ENCODE assay signal across 1 cellular context in genomic region chr1:176206961-176207902, GRCh38.
TF ChIP-seq lines count a peak whose summit lies in the region.

Gene COP1 (minus strand): TSS chr1:176207286. CDS start chr1:176206978, 308 bp downstream.

TF ChIP-seq in GM12878, 131 proteins besides CTCF, POLR2A, EP300 and RAD21 (continued from another document and continues in another):
- no peak for TF ChIP-seq REST (IDR thresholded peaks at IDR 0.05; ENCODE audit: low read depth, low read length)
- TF ChIP-seq IRF5 (IDR thresholded peaks at IDR 0.05; ENCODE audit: borderline replicate concordance), result no peak
- TF ChIP-seq SP1 (IDR thresholded peaks at IDR 0.05; ENCODE audit: low read depth, low read length), result no peak
- TF ChIP-seq PKNOX1 (IDR thresholded peaks at IDR 0.05), result peak; percentile 74; the same call in 1 of the 2 replicates
- TF ChIP-seq NR2C2 (IDR thresholded peaks at IDR 0.05; ENCODE audit: borderline replicate concordance, control insufficient read depth, insufficient read length, low read depth), result no peak
- no peak for TF ChIP-seq FOS (IDR thresholded peaks at IDR 0.05; ENCODE audit: borderline replicate concordance, extremely low read depth, insufficient read length)
- no peak for TF ChIP-seq BCLAF1 (IDR thresholded peaks at IDR 0.05)
- TF ChIP-seq FOXK2 (IDR thresholded peaks at IDR 0.05), result no peak
- TF ChIP-seq HDAC2 (IDR thresholded peaks at IDR 0.05), result no peak
- TF ChIP-seq SUZ12 (IDR thresholded peaks at IDR 0.05; ENCODE audit: unreplicated experiment), result no peak
- TF ChIP-seq CBFB (IDR thresholded peaks at IDR 0.05; ENCODE audit: low read depth), result peak; percentile 26; the same call in 1 of the 2 replicates
- no peak for TF ChIP-seq BRCA1 (IDR thresholded peaks at IDR 0.05; ENCODE audit: low read depth, low read length)
- TF ChIP-seq EGR1 (IDR thresholded peaks at IDR 0.05; ENCODE audit: borderline replicate concordance in 1 of 2, low read depth in 2 of 2, low read length in 2 of 2), result peak; percentile 68 to 71
- peak; percentile 56; the same call in 1 of the 2 replicates for TF ChIP-seq SMARCA5 (IDR thresholded peaks at IDR 0.05)
- TF ChIP-seq KAT2A (conservative IDR thresholded peaks at IDR 0.05; ENCODE audit: control insufficient read depth, low read depth, low read length), result no peak
- peak; percentile 95 for TF ChIP-seq ZBTB40 (IDR thresholded peaks at IDR 0.05; ENCODE audit: borderline replicate concordance)
- 0 out of 2 replicates have a peak, but pooled peaks have one; percentile 3 for TF ChIP-seq BCL11A (IDR thresholded peaks at IDR 0.05; ENCODE audit: low read depth, low read length)
- peak; percentile 35; the same call in 1 of the 2 replicates for TF ChIP-seq MLLT1 (IDR thresholded peaks at IDR 0.05)
- TF ChIP-seq RFX5 (IDR thresholded peaks at IDR 0.05; ENCODE audit: low read depth, low read length), result no peak
- no peak for TF ChIP-seq NFIC (IDR thresholded peaks at IDR 0.05; ENCODE audit: low read depth, low read length)
- TF ChIP-seq STAT3 (IDR thresholded peaks at IDR 0.05; ENCODE audit: low read depth, low read length), result no peak
- no peak for TF ChIP-seq MAX (IDR thresholded peaks at IDR 0.05; ENCODE audit: low read depth, low read length)
- peak; percentile 76 for TF ChIP-seq RELA (IDR thresholded peaks at IDR 0.05; ENCODE audit: borderline replicate concordance, partially characterized antibody)
- TF ChIP-seq E2F8 (IDR thresholded peaks at IDR 0.05; ENCODE audit: low read depth, partially characterized antibody), result no peak
- peak in 1 of 2 experiments; percentile 53; a peak in 1 of 4 replicates for TF ChIP-seq SRF (IDR thresholded peaks at IDR 0.05; ENCODE audit: low read depth in 2 of 2, low read length in 2 of 2)
- no peak for TF ChIP-seq CBX3 (IDR thresholded peaks at IDR 0.05; ENCODE audit: borderline replicate concordance, low read depth)
- peak; percentile 43 to 59; a peak in 2 of 4 replicates for TF ChIP-seq BHLHE40 (IDR thresholded peaks at IDR 0.05; ENCODE audit: borderline replicate concordance in 1 of 2, low read depth in 2 of 2, low read length in 1 of 2)
- TF ChIP-seq RUNX3 (IDR thresholded peaks at IDR 0.05; ENCODE audit: low read length), result peak; percentile 64
- TF ChIP-seq SMC3 (IDR thresholded peaks at IDR 0.05; ENCODE audit: borderline replicate concordance, low read length), result no peak
- TF ChIP-seq ZBTB4 (CRISPR knock-in tag; IDR thresholded peaks at IDR 0.05), result no peak
- TF ChIP-seq FOXM1 (IDR thresholded peaks at IDR 0.05; ENCODE audit: low read depth, low read length), result no peak
- peak; percentile 36; the same call in 1 of the 2 replicates for TF ChIP-seq YY1 (IDR thresholded peaks at IDR 0.05; ENCODE audit: low read depth, low read length)
- TF ChIP-seq CBX5 (IDR thresholded peaks at IDR 0.05; ENCODE audit: low read depth), result 0 out of 2 replicates have a peak, but pooled peaks have one; percentile 18
